24 cellular contexts compared by ENCODE assay signal in genomic region chr1:15334995-15335394, GRCh38.
"Had no signal": no experiment of that assay in that cellular context is flagged by ENCODE, and none has a peak within 500 bp of the region (broad histone marks: within the 10 kb centered on the region; RNA-seq: fewer than 3 reads in every experiment).

No MANE protein-coding gene starts in this region.

- H3K36me3 ChIP-seq: SJSA1 had no signal

- FAIRE-seq: HTR-8/SVneo, RCC 7860 had no signal

- DNase-seq: KBM-7, MV-4-11, NCI-H1092, NCI-H1105 treated with DMSO at 0.1 percent for 48 hours, NCI-H1417 treated with DMSO at 0.1 percent for 48 hours, NCI-H146, NCI-H1694 treated with DMSO at 0.1 percent for 48 hours, NCI-H1930, NCI-H2081, NCI-H2107, NCI-H226, NCI-H446, NCI-H510A, NCI-H524 treated with DMSO at 0.1 percent for 48 hours, NCI-H69, NCI-H774, Right ventricle myocardium superior, RPMI8226, SIG-M5 had no signal

- H3K27me3 ChIP-seq: SJSA1 had no signal

- H3K4me3 ChIP-seq: SJSA1, SK-N-MC had no signal

- H3K27ac ChIP-seq: HL-60, SJSA1, SK-N-MC had no signal
